Comparison of ENCODE assay signal across 1 cellular context in genomic region chr2:204437334-204437733, GRCh38.
TF ChIP-seq lines count a peak whose summit lies in the region.

No MANE protein-coding gene starts in this region.

TF ChIP-seq in GM23338, 12 proteins besides CTCF, POLR2A, EP300 and RAD21 (continued from another document):
- TF ChIP-seq ZNF462 (CRISPR knock-in tag; IDR thresholded peaks at IDR 0.05), result no peak
- TF ChIP-seq NANOG (IDR thresholded peaks at IDR 0.05; ENCODE audit: borderline replicate concordance), result no peak
- TF ChIP-seq JUNB (IDR thresholded peaks at IDR 0.05; ENCODE audit: unreplicated experiment), result no peak
TF ChIP-seq in GM23338: peak in this region for 0.
